In the genomic region with DNA sequence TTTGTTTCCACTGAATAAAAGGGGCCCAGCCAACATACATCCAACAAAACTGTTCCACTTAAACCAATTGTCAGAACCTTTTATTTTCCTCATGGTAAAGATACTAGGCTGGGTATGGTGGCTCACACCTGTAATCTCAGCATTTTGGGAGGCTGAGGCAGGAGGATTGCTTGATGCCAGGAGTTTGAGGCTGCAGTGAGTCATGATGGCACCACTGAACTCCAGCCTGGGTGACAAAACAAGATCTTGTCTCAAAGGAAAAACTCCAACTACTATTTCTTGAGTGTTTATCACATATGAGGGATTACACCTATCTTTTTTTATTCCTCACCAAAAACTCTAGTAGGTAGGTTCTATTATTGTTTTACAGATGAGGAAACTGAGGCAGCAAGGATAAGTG, we compare ENCODE assay signal across 27 cellular contexts. TPM values are rescaled to one million over a fixed set of nuclear protein-coding genes. Genes with fewer than 3 reads are reported as not detected.
A peak's percentile ranks its signal among the peaks of the same experiment; 100 is the strongest.
DNase-seq lines count a peak whose midpoint lies in the region; ATAC-seq, FAIRE-seq and TF ChIP-seq lines count a peak whose summit lies in the region.
"Had no signal": no experiment of that assay in that cellular context is flagged by ENCODE, and none has a peak within 500 bp of the region (broad histone marks: within the 10 kb centered on the region; RNA-seq: fewer than 3 reads in every experiment).

No MANE protein-coding gene starts in this region.

- H3K4me3 Mint-ChIP-seq in activated T-cell treated with anti-CD3 and anti-CD28 coated beads, Interleukin-2, amount 50 U/mL, for 24 hours, result no peak overlapping the region
- H3K4me3 Mint-ChIP-seq: central memory CD8-positive, alpha-beta T cell had no signal

- no peaks in the 10 kb centered on the region for H3K9me3 ChIP-seq in KOPT-K1 (ENCODE audit: insufficient read depth, low read length, poor library complexity, severe bottlenecking)
- no peaks in the 10 kb centered on the region for H3K9me3 ChIP-seq in GM12878 (replicated peaks; ENCODE audit: control insufficient read depth, insufficient read depth, low read length)
- H3K9me3 ChIP-seq in psoas muscle, result no peaks in the 10 kb centered on the region
- H3K9me3 ChIP-seq in mammary epithelial cell (replicated peaks; ENCODE audit: insufficient read depth, low read length), result no peaks in the 10 kb centered on the region
- H3K9me3 ChIP-seq: left lung, MG63, SJSA1 had no signal

- CTCF ChIA-PET in GM12878 (lab: Yijun Ruan, JAX), result no interaction called here
- CTCF ChIA-PET in mammary epithelial cell (lab: Charles Lee; ENCODE audit: low non-redundant PET), result no interaction called here

- SMC1A ChIA-PET in GM12878 (lab: Charles Lee; ENCODE audit: uncharacterized antibody, unreplicated experiment), result no interaction called here

- H3K79me2 ChIP-seq in GM12878 (ENCODE audit: control insufficient read depth, insufficient read depth, low read length), result peaks cover 21% of the 10 kb centered on the region
- H3K79me2 ChIP-seq in mammary epithelial cell (ENCODE audit: insufficient read depth, low read length), result peaks cover 81% of the 10 kb centered on the region

- H4K20me1 ChIP-seq in GM12878 (ENCODE audit: control insufficient read depth, insufficient read depth) (no peaks in the 10 kb centered on the region; the same call in 1 of the 2 replicates), mammary epithelial cell (ENCODE audit: insufficient read depth, low read length) (no peaks in the 10 kb centered on the region)

- H3K4me1 ChIP-seq in GM12878 (ENCODE audit: control insufficient read depth, insufficient read depth, low read length), result peaks cover 7% of the 10 kb centered on the region
- H3K4me1 ChIP-seq in psoas muscle, result peaks cover 13% of the 10 kb centered on the region
- peaks cover 6% of the 10 kb centered on the region for H3K4me1 ChIP-seq in mammary epithelial cell (ENCODE audit: insufficient read depth, low read length)

- ATAC-seq in GM12878 (no peak), psoas muscle (no peak)
- ATAC-seq: HCT116, left lung had no signal

- no peak for FAIRE-seq in GM12878 (lab: Jason Lieb, UNC)
- FAIRE-seq: GM18507, islet of Langerhans, small intestine had no signal

- TF ChIP-seq EP300 in GM12878 (IDR thresholded peaks at IDR 0.05; ENCODE audit: borderline replicate concordance in 1 of 2, control insufficient read depth in 1 of 2, low read depth in 2 of 2, low read length in 2 of 2), result no peak

- no peak for DNase-seq in activated T-cell treated with anti-CD3 and anti-CD28 coated beads, Interleukin-2, amount 50 U/mL, for 24 hours
- DNase-seq in activated T-cell treated with anti-CD3 and anti-CD28 coated beads for 4 hours (no peak), GM12878 (ENCODE audit: low read depth, low spot score) (no peak), psoas muscle (no peak), AG08396 (ENCODE audit: low spot score) (no peak), mammary epithelial cell (no peak), NCI-H1417 (lab: John Stamatoyannopoulos, UW) (no peak)
- DNase-seq: activated CD4-positive, CD25-positive, alpha-beta regulatory T cell treated with anti-CD3 and anti-CD28 coated beads, Interleukin-2, amount 50 U/mL, for 72 hours; DND-41; dorsolateral prefrontal cortex; left lung; MG63; NCI-H1417 treated with DMSO at 0.1 percent for 48 hours; NCI-H2107; NCI-H446 treated with DMSO at 0.1 percent for 48 hours; retina; RPMI8226; small intestine; stimulated activated CD8-positive, alpha-beta memory T cell treated with anti-CD3 and anti-CD28 coated beads, Interleukin-4, amount 100 ng/mL, for 48 hours; trophoblast cell had no signal

- TF ChIP-seq CTCF in GM12878 (IDR thresholded peaks at IDR 0.05 in 2 of 3, conservative IDR thresholded peaks at IDR 0.05 in 1 of 3; ENCODE audit: control insufficient read depth in 2 of 3, extremely low read depth in 1 of 3, insufficient read depth in 1 of 3, low read depth in 3 of 3, low read length in 3 of 3) (no peak), psoas muscle (IDR thresholded peaks at IDR 0.05) (no peak), mammary epithelial cell (conservative IDR thresholded peaks at IDR 0.05 in 1 of 2, IDR thresholded peaks at IDR 0.05 in 1 of 2; ENCODE audit: extremely low read depth in 1 of 2, insufficient read depth in 1 of 2, low read depth in 1 of 2, low read length in 2 of 2) (no peak)

- H3K4me1 Mint-ChIP-seq in activated T-cell treated with anti-CD3 and anti-CD28 coated beads, Interleukin-2, amount 50 U/mL, for 24 hours (ENCODE audit: low read depth), result peaks cover 55% of the 10 kb centered on the region

- dilution Hi-C loops in mammary epithelial cell (cut with HindIII; ENCODE audit: low sequenced_read_pairs), result no loop called here

- peak overlapping the region; percentile 100 for H3K27ac Mint-ChIP-seq in activated T-cell treated with anti-CD3 and anti-CD28 coated beads, Interleukin-2, amount 50 U/mL, for 24 hours

- H3K27ac ChIP-seq in KOPT-K1 (ENCODE audit: low read depth, low read length, poor library complexity, severe bottlenecking), result peak overlapping the region; percentile 77
- no peak overlapping the region for H3K27ac ChIP-seq in GM12878 (ENCODE audit: control insufficient read depth, insufficient read depth)
- H3K27ac ChIP-seq in psoas muscle, result peak overlapping the region; percentile 39
- no peak overlapping the region for H3K27ac ChIP-seq in mammary epithelial cell (ENCODE audit: insufficient read depth, low read depth, low read length)
- H3K27ac ChIP-seq: left lung, SJSA1 had no signal

- no peaks in the 10 kb centered on the region for H3K27me3 Mint-ChIP-seq in activated T-cell treated with anti-CD3 and anti-CD28 coated beads, Interleukin-2, amount 50 U/mL, for 24 hours
- H3K27me3 Mint-ChIP-seq: central memory CD8-positive, alpha-beta T cell had no signal

- no peak overlapping the region for H3K9ac ChIP-seq in GM12878 (ENCODE audit: control insufficient read depth, insufficient read depth, low read length)
- no peak overlapping the region for H3K9ac ChIP-seq in mammary epithelial cell (ENCODE audit: insufficient read depth, low read length)

- in situ Hi-C loops in GM12878 (cut with MboI) (no loop called here), mammary epithelial cell (cut with MboI; ENCODE audit: low sequenced_read_pairs in 2 of 2) (no loop called here)

- POLR2A ChIA-PET in GM12878 (lab: Charles Lee), result no interaction called here

- H2AFZ ChIP-seq in GM12878 (ENCODE audit: control insufficient read depth, low read depth, low read length) (no peak overlapping the region), mammary epithelial cell (ENCODE audit: low read depth, low read length) (no peak overlapping the region)

- no peak for TF ChIP-seq RAD21 in GM12878 (IDR thresholded peaks at IDR 0.05; ENCODE audit: insufficient read depth, low read depth, low read length)

- H3K36me3 ChIP-seq in KOPT-K1 (ENCODE audit: insufficient read depth, low read length) (peaks cover 86% of the 10 kb centered on the region), GM12878 (ENCODE audit: control insufficient read depth in 2 of 2, insufficient read depth in 2 of 2, low read length in 1 of 2) (peaks cover 20 to 40% of the 10 kb centered on the region in 2 experiments), psoas muscle (ENCODE audit: insufficient read depth in 1 of 2, low read depth in 1 of 2) (peaks cover 21 to 86% of the 10 kb centered on the region in 2 donors), mammary epithelial cell (ENCODE audit: insufficient read depth, low read length) (peaks cover 53% of the 10 kb centered on the region)

- H3K36me3 Mint-ChIP-seq in activated T-cell treated with anti-CD3 and anti-CD28 coated beads, Interleukin-2, amount 50 U/mL, for 24 hours (ENCODE audit: low read depth), result peaks cover 100% of the 10 kb centered on the region

- H3K4me3 ChIP-seq in GM12878 (no peak overlapping the region), psoas muscle (no peak overlapping the region), mammary epithelial cell (replicated peaks in 1 of 3; ENCODE audit: insufficient read depth in 1 of 3, low read depth in 2 of 3, low read length in 3 of 3) (no peak overlapping the region)
- H3K4me3 ChIP-seq: dorsolateral prefrontal cortex, left lung, MG63, SJSA1 had no signal

- H3K9me3 Mint-ChIP-seq in activated T-cell treated with anti-CD3 and anti-CD28 coated beads, Interleukin-2, amount 50 U/mL, for 24 hours, result no peaks in the 10 kb centered on the region
- H3K9me3 Mint-ChIP-seq: central memory CD8-positive, alpha-beta T cell; T-helper 1 cell treated with Interleukin-12 subunit alpha and Interleukin-12 subunit beta and Interleukin-4 antibody, amounts not matched to agents 30 μg/mL and 1 μg/mL, for 36 hours had no signal

- no TSS peak for BruUV-seq in GM12878 (replicated peaks; lab: Mats Ljungman, UMichigan)
- no TSS peak for BruUV-seq in mammary epithelial cell (replicated peaks; lab: Mats Ljungman, UMichigan)

- RAD21 ChIA-PET in GM12878 (lab: Charles Lee; ENCODE audit: unreplicated experiment), result no interaction called here

- no peak overlapping the region for H3K4me2 ChIP-seq in GM12878 (ENCODE audit: control insufficient read depth, insufficient read depth)
- H3K4me2 ChIP-seq in mammary epithelial cell (ENCODE audit: insufficient read depth, low read depth, low read length), result no peak overlapping the region

- peak; percentile 17; the same call in 1 of the 2 replicates for TF ChIP-seq POLR2A in GM12878 (IDR thresholded peaks at IDR 0.05; ENCODE audit: low read depth, low read length)

- intact Hi-C loops in GM12878 (cut with micrococcal nuclease; ENCODE audit: unreplicated experiment) (no loop called here), psoas muscle (cut with DNase I) (loop anchor here in 1 of 2 donors (5.0 kb wide), 1 partner anchor 45 kb away; no protein-coding TSS in a partner anchor), mammary epithelial cell (cut with micrococcal nuclease) (no loop called here)

- H3K27me3 ChIP-seq in GM12878 (replicated peaks in 1 of 2; ENCODE audit: control insufficient read depth in 2 of 2, insufficient read depth in 2 of 2, low read length in 1 of 2) (no peaks in the 10 kb centered on the region), psoas muscle (ENCODE audit: insufficient read depth in 3 of 3, low read length in 2 of 3) (no peaks in the 10 kb centered on the region), mammary epithelial cell (ENCODE audit: insufficient read depth, low read length) (no peaks in the 10 kb centered on the region)
- H3K27me3 ChIP-seq: dorsolateral prefrontal cortex, left lung, MG63, SJSA1 had no signal

RNA-seq across cellular contexts. Expression of a gene that starts 4.7 kb away (rescaled TPM):
- total RNA-seq in GM12878 (2013; cell fraction: nucleolus; rRNA removed), result 22.1 and 23.5 TPM in 2 replicates
- 37.1 and 55.0 TPM in 2 replicates for total RNA-seq in GM12878 (2014; rRNA removed)
- 89.0 and 89.2 TPM in 2 replicates for total RNA-seq in GM12878 (2014; rRNA removed; fragmentation: Illumina TruSeq; extraction: Trizol)
- total RNA-seq in GM12878 (2021), result 124 TPM in 2 replicates
- 126 TPM for polyA plus RNA-seq in GM12878 (2011; ENCODE audit: low read depth)
- polyA plus RNA-seq in GM12878 (2011; rRNA removed), result 119 and 156 TPM in 2 replicates
- 138 and 186 TPM in 2 replicates for polyA plus RNA-seq in GM12878 (2011; cell fraction: cytosol; rRNA removed)
- polyA plus RNA-seq in GM12878 (2011; cell fraction: nucleus; rRNA removed), result 164 and 221 TPM in 2 replicates
- polyA plus RNA-seq in GM12878 (2012), result 91.7 and 106 TPM in 2 replicates
- 139 TPM in 2 replicates for polyA plus RNA-seq in GM12878 (2014; fragmentation: Illumina TruSeq; extraction: Trizol)
- 100 to 1,000 TPM; 115 to 266 TPM for polyA plus RNA-seq in GM12878 (2014; fragmentation: Nextera tagmentation; extraction: Ambion mirVana)
- polyA plus RNA-seq in GM12878 (2014; rRNA removed), result 164 and 173 TPM in 2 replicates
- 100 to 1,000 TPM; 212 to 214 TPM for polyA plus RNA-seq in GM12878 (2016; fragmentation: Nextera tagmentation; extraction: Ambion mirVana)
- polyA minus RNA-seq in GM12878 (2011; rRNA and poly(A)+ RNA removed), result 163 and 225 TPM in 2 replicates
- 43.6 and 75.5 TPM in 2 replicates for polyA minus RNA-seq in GM12878 (2011; cell fraction: cytosol; rRNA and poly(A)+ RNA removed)
- polyA minus RNA-seq in GM12878 (2011; cell fraction: nucleus; rRNA and poly(A)+ RNA removed), result 51.3 and 89.6 TPM in 2 replicates
- total RNA-seq in psoas muscle, result 100 to 1,000 TPM; 147 to 224 (median 176) TPM
- polyA plus RNA-seq in psoas muscle, result 100 to 1,000 TPM; 269 to 380 (median 341) TPM
- 100 to 1,000 TPM in 1 of 2 donors, 10 to 100 TPM in 1; 44.8 to 132 TPM for total RNA-seq in mammary epithelial cell
- polyA plus RNA-seq in mammary epithelial cell, result 203 TPM
- polyA minus RNA-seq in mammary epithelial cell, result 238 TPM

RNA-seq across cellular contexts. Expression of a gene that starts 4.9 kb away (rescaled TPM):
- 40.8 and 50.2 TPM in 2 replicates for total RNA-seq in GM12878 (2013; cell fraction: nucleolus; rRNA removed)
- 48.9 and 57.5 TPM in 2 replicates for total RNA-seq in GM12878 (2014; rRNA removed)
- 46.9 and 47.0 TPM in 2 replicates for total RNA-seq in GM12878 (2014; rRNA removed; fragmentation: Illumina TruSeq; extraction: Trizol)
- total RNA-seq in GM12878 (2021), result 46.7 and 54.0 TPM in 2 replicates
- 24.1 TPM for polyA plus RNA-seq in GM12878 (2011; ENCODE audit: low read depth)
- 35.9 and 38.4 TPM in 2 replicates for polyA plus RNA-seq in GM12878 (2011; rRNA removed)
- 43.0 and 49.8 TPM in 2 replicates for polyA plus RNA-seq in GM12878 (2011; cell fraction: cytosol; rRNA removed)
- polyA plus RNA-seq in GM12878 (2011; cell fraction: nucleus; rRNA removed), result 54.7 and 75.9 TPM in 2 replicates
- polyA plus RNA-seq in GM12878 (2012), result 26.0 and 31.1 TPM in 2 replicates
- 50.5 and 54.9 TPM in 2 replicates for polyA plus RNA-seq in GM12878 (2014; fragmentation: Illumina TruSeq; extraction: Trizol)
- polyA plus RNA-seq in GM12878 (2014; fragmentation: Nextera tagmentation; extraction: Ambion mirVana), result 10 to 100 TPM; 17.2 to 34.2 TPM
- 42.6 TPM in 2 replicates for polyA plus RNA-seq in GM12878 (2014; rRNA removed)
- polyA plus RNA-seq in GM12878 (2016; fragmentation: Nextera tagmentation; extraction: Ambion mirVana), result 10 to 100 TPM; 71.0 to 79.2 TPM
- polyA minus RNA-seq in GM12878 (2011; rRNA and poly(A)+ RNA removed), result 50.1 and 55.0 TPM in 2 replicates
- 13.6 and 23.1 TPM in 2 replicates for polyA minus RNA-seq in GM12878 (2011; cell fraction: cytosol; rRNA and poly(A)+ RNA removed)
- 40.4 and 65.5 TPM in 2 replicates for polyA minus RNA-seq in GM12878 (2011; cell fraction: nucleus; rRNA and poly(A)+ RNA removed)
- 10 to 100 TPM; 20.1 to 26.2 (median 24.8) TPM for total RNA-seq in psoas muscle
- 10 to 100 TPM; 14.4 to 41.9 (median 41.0) TPM for polyA plus RNA-seq in psoas muscle
- 10 to 100 TPM; 39.5 to 49.0 TPM for total RNA-seq in mammary epithelial cell
- polyA plus RNA-seq in mammary epithelial cell, result 32.0 TPM
- polyA minus RNA-seq in mammary epithelial cell, result 52.4 TPM

RNA-seq across cellular contexts. Expression of a gene that starts 19.9 kb away (rescaled TPM):
- 50.6 and 66.0 TPM in 2 replicates for total RNA-seq in GM12878 (2013; cell fraction: nucleolus; rRNA removed)
- total RNA-seq in GM12878 (2014; rRNA removed) (111 and 112 TPM in 2 replicates), GM12878 (2014; rRNA removed; fragmentation: Illumina TruSeq; extraction: Trizol) (53.4 and 55.6 TPM in 2 replicates), GM12878 (2021) (95.3 and 97.9 TPM in 2 replicates), psoas muscle (10 to 100 TPM in 3 of 4 donors, 1 to 10 TPM in 1; 9.4 to 26.9 (median 18.4) TPM), mammary epithelial cell (10 to 100 TPM; 66.1 to 75.3 TPM)
- polyA plus RNA-seq in GM12878 (2011; ENCODE audit: low read depth), result 34.4 TPM
- polyA plus RNA-seq in GM12878 (2011; rRNA removed) (33.4 and 78.4 TPM in 2 replicates), GM12878 (2014; fragmentation: Illumina TruSeq; extraction: Trizol) (56.1 and 71.5 TPM in 2 replicates), GM12878 (2014; fragmentation: Nextera tagmentation; extraction: Ambion mirVana) (1 to 10 TPM; 2.4 to 5.6 TPM), GM12878 (2014; rRNA removed) (72.7 and 80.6 TPM in 2 replicates), GM12878 (2016; fragmentation: Nextera tagmentation; extraction: Ambion mirVana) (10 to 100 TPM; 13.7 to 47.8 TPM), psoas muscle (10 to 100 TPM; 12.1 to 15.4 (median 14.7) TPM), mammary epithelial cell (77.9 TPM)
- polyA plus RNA-seq in GM12878 (2011; cell fraction: cytosol; rRNA removed), result 64.8 and 68.5 TPM in 2 replicates
- polyA plus RNA-seq in GM12878 (2011; cell fraction: nucleus; rRNA removed), result 115 and 124 TPM in 2 replicates
- polyA plus RNA-seq in GM12878 (2012), result 58.5 and 59.6 TPM in 2 replicates
- 70.7 and 72.3 TPM in 2 replicates for polyA minus RNA-seq in GM12878 (2011; rRNA and poly(A)+ RNA removed)
- 20.0 and 38.9 TPM in 2 replicates for polyA minus RNA-seq in GM12878 (2011; cell fraction: cytosol; rRNA and poly(A)+ RNA removed)
- 44.1 and 77.4 TPM in 2 replicates for polyA minus RNA-seq in GM12878 (2011; cell fraction: nucleus; rRNA and poly(A)+ RNA removed)
- 102 TPM for polyA minus RNA-seq in mammary epithelial cell

RNA-seq across cellular contexts. Expression of a gene that starts 48.6 kb away (rescaled TPM):
- 272 and 296 TPM in 2 replicates for total RNA-seq in GM12878 (2013; cell fraction: nucleolus; rRNA removed)
- total RNA-seq in GM12878 (2014; rRNA removed), result 55.4 and 67.6 TPM in 2 replicates
- total RNA-seq in GM12878 (2014; rRNA removed; fragmentation: Illumina TruSeq; extraction: Trizol), result 75.3 and 78.3 TPM in 2 replicates
- 92.9 and 109 TPM in 2 replicates for total RNA-seq in GM12878 (2021)
- polyA plus RNA-seq in GM12878 (2011; ENCODE audit: low read depth), result 59.2 TPM
- 127 and 154 TPM in 2 replicates for polyA plus RNA-seq in GM12878 (2011; rRNA removed)
- polyA plus RNA-seq in GM12878 (2011; cell fraction: cytosol; rRNA removed), result 51.1 and 58.4 TPM in 2 replicates
- 302 and 333 TPM in 2 replicates for polyA plus RNA-seq in GM12878 (2011; cell fraction: nucleus; rRNA removed)
- polyA plus RNA-seq in GM12878 (2012), result 72.2 and 82.1 TPM in 2 replicates
- 147 and 173 TPM in 2 replicates for polyA plus RNA-seq in GM12878 (2014; fragmentation: Illumina TruSeq; extraction: Trizol)
- 10 to 100 TPM; 14.6 to 33.7 TPM for polyA plus RNA-seq in GM12878 (2014; fragmentation: Nextera tagmentation; extraction: Ambion mirVana)
- polyA plus RNA-seq in GM12878 (2014; rRNA removed), result 104 and 122 TPM in 2 replicates
- polyA plus RNA-seq in GM12878 (2016; fragmentation: Nextera tagmentation; extraction: Ambion mirVana), result 10 to 100 TPM; 31.3 to 39.6 TPM
- 65.5 and 88.9 TPM in 2 replicates for polyA minus RNA-seq in GM12878 (2011; rRNA and poly(A)+ RNA removed)
- 25.4 and 26.9 TPM in 2 replicates for polyA minus RNA-seq in GM12878 (2011; cell fraction: cytosol; rRNA and poly(A)+ RNA removed)
- 65.3 and 90.2 TPM in 2 replicates for polyA minus RNA-seq in GM12878 (2011; cell fraction: nucleus; rRNA and poly(A)+ RNA removed)
- total RNA-seq in psoas muscle, result 10 to 100 TPM; 47.4 to 91.0 (median 73.9) TPM
- polyA plus RNA-seq in psoas muscle, result 10 to 100 TPM; 46.3 to 56.0 (median 55.8) TPM
- 100 to 1,000 TPM in 1 of 2 donors, 10 to 100 TPM in 1; 63.2 to 112 TPM for total RNA-seq in mammary epithelial cell
- 44.7 TPM for polyA plus RNA-seq in mammary epithelial cell
- polyA minus RNA-seq in mammary epithelial cell, result 163 TPM

RNA-seq across cellular contexts. Expression of a gene that starts 49.1 kb away (rescaled TPM):
- 75.2 and 76.4 TPM in 2 replicates for total RNA-seq in GM12878 (2013; cell fraction: nucleolus; rRNA removed)
- 41.3 and 44.3 TPM in 2 replicates for total RNA-seq in GM12878 (2014; rRNA removed)
- 70.5 and 79.2 TPM in 2 replicates for total RNA-seq in GM12878 (2014; rRNA removed; fragmentation: Illumina TruSeq; extraction: Trizol)
- 59.2 and 63.9 TPM in 2 replicates for total RNA-seq in GM12878 (2021)
- 38.9 TPM for polyA plus RNA-seq in GM12878 (2011; ENCODE audit: low read depth)
- polyA plus RNA-seq in GM12878 (2011; rRNA removed), result 67.9 and 92.7 TPM in 2 replicates
- polyA plus RNA-seq in GM12878 (2011; cell fraction: cytosol; rRNA removed), result 32.4 and 34.2 TPM in 2 replicates
- 23.8 and 24.3 TPM in 2 replicates for polyA plus RNA-seq in GM12878 (2011; cell fraction: nucleus; rRNA removed)
- 43.0 and 51.1 TPM in 2 replicates for polyA plus RNA-seq in GM12878 (2012)
- 81.4 and 108 TPM in 2 replicates for polyA plus RNA-seq in GM12878 (2014; fragmentation: Illumina TruSeq; extraction: Trizol)
- 10 to 100 TPM; 13.6 to 17.4 TPM for polyA plus RNA-seq in GM12878 (2014; fragmentation: Nextera tagmentation; extraction: Ambion mirVana)
- 52.2 and 56.8 TPM in 2 replicates for polyA plus RNA-seq in GM12878 (2014; rRNA removed)
- polyA plus RNA-seq in GM12878 (2016; fragmentation: Nextera tagmentation; extraction: Ambion mirVana), result 10 to 100 TPM; 55.8 to 61.0 TPM
- polyA minus RNA-seq in GM12878 (2011; rRNA and poly(A)+ RNA removed), result 51.8 and 78.9 TPM in 2 replicates
- polyA minus RNA-seq in GM12878 (2011; cell fraction: cytosol; rRNA and poly(A)+ RNA removed), result 18.8 and 25.7 TPM in 2 replicates
- 12.6 and 20.8 TPM in 2 replicates for polyA minus RNA-seq in GM12878 (2011; cell fraction: nucleus; rRNA and poly(A)+ RNA removed)
- total RNA-seq in psoas muscle, result 100 to 1,000 TPM in 3 of 4 donors, 10 to 100 TPM in 1; 67.4 to 138 (median 114) TPM
- 100 to 1,000 TPM in 2 of 3 donors, 10 to 100 TPM in 1; 61.7 to 137 (median 125) TPM for polyA plus RNA-seq in psoas muscle
- 10 to 100 TPM; 60.5 to 74.7 TPM for total RNA-seq in mammary epithelial cell
- 44.7 TPM for polyA plus RNA-seq in mammary epithelial cell
- polyA minus RNA-seq in mammary epithelial cell, result 48.7 TPM

Comparison
In these comparisons a context has a peak if more than half of its experiments do, and no peak if none do; other contexts are left out.
1. H3K27ac ChIP-seq: peak in KOPT-K1 (single experiment) and psoas muscle (single experiment); none in GM12878 (single experiment) and mammary epithelial cell (single experiment).